In genomic region chr15:66774001-66774814, GRCh38 we compare ENCODE assay signal across 8 cellular contexts.
DNase-seq lines count a peak whose midpoint lies in the region; ATAC-seq, FAIRE-seq and TF ChIP-seq lines count a peak whose summit lies in the region.

No MANE protein-coding gene starts in this region.

- H3K9me2 ChIP-seq in hepatocyte (replicated peaks; ENCODE audit: insufficient read depth), result no peaks in the 10 kb centered on the region

- peak; percentile 93 for TF ChIP-seq CTCF in astrocyte of the cerebellum (IDR thresholded peaks at IDR 0.05; ENCODE audit: low read depth, low read length, missing control alignments)
- TF ChIP-seq CTCF in hepatocyte (IDR thresholded peaks at IDR 0.05; ENCODE audit: poor library complexity), result peak; percentile 93

- peak overlapping the region; percentile 53 for H3K4me2 ChIP-seq in hepatocyte

- DNase-seq in LHCN-M2 (ENCODE audit: low read depth), result peak; percentile 70
- DNase-seq in SKM-1 (lab: John Stamatoyannopoulos, UW; ENCODE audit: unreplicated experiment), result peak; percentile 17
- no peak for DNase-seq in astrocyte of the cerebellum (ENCODE audit: low read depth)
- DNase-seq in hepatocyte (ENCODE audit: low spot score), result peak; percentile 89
- DNase-seq in retina, result peak; percentile 91

- H4K20me1 ChIP-seq in hepatocyte (ENCODE audit: insufficient read depth, poor library complexity, severe bottlenecking), result peaks cover 17% of the 10 kb centered on the region

- ATAC-seq in GM18502 (IDR thresholded peaks at IDR 0.05; ENCODE audit: poor library complexity, unreplicated experiment) (no peak), GM19395 (IDR thresholded peaks at IDR 0.05; ENCODE audit: unreplicated experiment) (no peak)

- no peaks in the 10 kb centered on the region for H3K36me3 ChIP-seq in hepatocyte (replicated peaks; ENCODE audit: insufficient read depth, low read depth)

- 46% methylated on average over 19 of the region's 19 CpGs for WGBS in hepatocyte (ENCODE audit: low lambda C conversion rate, missing lambda C conversion rate)

- no peaks in the 10 kb centered on the region for H3K27me3 ChIP-seq in hepatocyte

- peak overlapping the region; percentile 98 for H3K27ac ChIP-seq in hepatocyte

- no peak overlapping the region for H2AFZ ChIP-seq in hepatocyte

- peaks cover 76% of the 10 kb centered on the region for H3K4me1 ChIP-seq in hepatocyte (ENCODE audit: insufficient read depth)

- in situ Hi-C loops in astrocyte of the cerebellum (cut with HindIII; ENCODE audit: low sequenced_read_pairs), result no loop called here

- H3K79me2 ChIP-seq in hepatocyte, result peaks cover 81% of the 10 kb centered on the region

- peak; percentile 45 for FAIRE-seq in G401.6 (lab: Jason Lieb, UNC)

- H3K9me3 ChIP-seq in hepatocyte (ENCODE audit: low read depth), result no peaks in the 10 kb centered on the region

- no peak overlapping the region for H3K4me3 ChIP-seq in astrocyte of the cerebellum (ENCODE audit: low read depth, low read length)
- no peak overlapping the region for H3K4me3 ChIP-seq in hepatocyte
